In genomic region chr1:109773203-109773899, GRCh38 we compare ENCODE assay signal across 8 cellular contexts. TPM values are rescaled to one million over a fixed set of nuclear protein-coding genes. Genes with fewer than 3 reads are reported as not detected.
DNase-seq lines count a peak whose midpoint lies in the region; ATAC-seq lines count a peak whose summit lies in the region.

No MANE protein-coding gene starts in this region.

- no peaks in the 10 kb centered on the region for H3K27me3 ChIP-seq in GM23248 (replicated peaks; ENCODE audit: insufficient read depth)

- no peaks in the 10 kb centered on the region; the same call in 1 of the 2 replicates for H3F3A ChIP-seq in GM23248 (ENCODE audit: insufficient read depth)

- H3K36me3 ChIP-seq in GM23248 (ENCODE audit: low read depth) = no peaks in the 10 kb centered on the region

- WGBS in GM23248 (ENCODE audit: low coverage in 1 of 2, low lambda C conversion rate in 2 of 2, missing lambda C conversion rate in 2 of 2), 2 experiments = 31 to 36% methylated on average over 15 to 16 of the region's 17 CpGs

- intact Hi-C loops in Right ventricle myocardium superior (cut with DNase I) = loop anchor here (1.0 to 2.0 kb wide), 2 partner anchors 133 to 227 kb away; no protein-coding TSS in a partner anchor

- H3K4me2 ChIP-seq in GM23248 (ENCODE audit: unreplicated experiment) = no peak overlapping the region

- 0 out of 2 replicates have a peak, but pooled peaks cover 9% of the 10 kb centered on the region for H3K4me1 ChIP-seq in GM23248 (ENCODE audit: insufficient read depth)

- no peaks in the 10 kb centered on the region for H3K9me3 Mint-ChIP-seq in activated naive CD4-positive, alpha-beta T cell treated with anti-CD3 and anti-CD28 coated beads, Interleukin-2, amount 50 U/mL, for 72 hours

- DNase-seq in DMS79 treated with DMSO at 0.1 percent for 48 hours (lab: John Stamatoyannopoulos, UW) (peak; percentile 84), GM23248 (peak; percentile 96), NCI-H1092 (lab: John Stamatoyannopoulos, UW) (peak; percentile 79), SKM-1 (lab: John Stamatoyannopoulos, UW; ENCODE audit: unreplicated experiment) (peak; percentile 83), Right ventricle myocardium superior (peak; percentile 88), pulmonary artery endothelial cell (ENCODE audit: low read depth, low spot score) (peak; percentile 63)
- peak; percentile 64 to 68 for DNase-seq in activated naive CD4-positive, alpha-beta T cell treated with anti-CD3 and anti-CD28 coated beads, Interleukin-2, amount 50 U/mL, for 72 hours (ENCODE audit: low spot score in 2 of 2)

- H3K27ac ChIP-seq in GM23248 = no peak overlapping the region

- no peak overlapping the region for H3K4me3 ChIP-seq in GM23248

- H3K79me2 ChIP-seq in GM23248 (ENCODE audit: insufficient read depth) = no peaks in the 10 kb centered on the region

- no peaks in the 10 kb centered on the region for H3K9me3 ChIP-seq in GM23248 (ENCODE audit: low read depth)

- in situ Hi-C loops in GM23248 (cut with MboI) = loop anchor here (5.0 kb wide), 2 partner anchors 214 to 226 kb away; partner anchors contain the start of gene GNAI3

- ATAC-seq in activated naive CD4-positive, alpha-beta T cell treated with anti-CD3 and anti-CD28 coated beads, Interleukin-2, amount 50 U/mL, for 72 hours = peak; percentile 80 to 90
- ATAC-seq in Right ventricle myocardium superior (ENCODE audit: poor library complexity) (peak; percentile 90), GM21360 (IDR thresholded peaks at IDR 0.05; ENCODE audit: unreplicated experiment) (no peak)

- H4K20me1 ChIP-seq in GM23248 (ENCODE audit: insufficient read depth) = no peaks in the 10 kb centered on the region

- no peaks in the 10 kb centered on the region for H3K9me2 ChIP-seq in GM23248 (ENCODE audit: insufficient read depth)

- no peaks in the 10 kb centered on the region for H3K36me3 Mint-ChIP-seq in activated naive CD4-positive, alpha-beta T cell treated with anti-CD3 and anti-CD28 coated beads, Interleukin-2, amount 50 U/mL, for 72 hours

- no peak overlapping the region for H3K9ac ChIP-seq in GM23248

- H3K27ac Mint-ChIP-seq in activated naive CD4-positive, alpha-beta T cell treated with anti-CD3 and anti-CD28 coated beads, Interleukin-2, amount 50 U/mL, for 72 hours = no peak overlapping the region

- peak overlapping the region; percentile 22; the same call in 1 of the 2 replicates for H2AFZ ChIP-seq in GM23248

RNA-seq across cellular contexts. Expression of gene EPS8L3, which starts 9.6 kb away (rescaled TPM):
- not detected in 2 replicates for total RNA-seq in GM23248 (2014; rRNA removed; shearing (Covaris generic))
- not detected in 2 replicates for polyA plus RNA-seq in GM23248 (2016; fragmentation: Nextera tagmentation; extraction: Ambion mirVana)
- total RNA-seq in activated naive CD4-positive, alpha-beta T cell treated with anti-CD3 and anti-CD28 coated beads, Interleukin-2, amount 50 U/mL, for 72 hours = not detected
- total RNA-seq in Right ventricle myocardium superior (not detected), pulmonary artery endothelial cell (0.26 TPM in 1 of 2 replicates, not detected in the other)

RNA-seq across cellular contexts. Expression of gene GSTM3, which starts 32.5 kb away (rescaled TPM):
- total RNA-seq in GM23248 (2014; rRNA removed; shearing (Covaris generic)) = 28.7 and 30.0 TPM in 2 replicates
- 75.2 and 81.0 TPM in 2 replicates for polyA plus RNA-seq in GM23248 (2016; fragmentation: Nextera tagmentation; extraction: Ambion mirVana)
- total RNA-seq in activated naive CD4-positive, alpha-beta T cell treated with anti-CD3 and anti-CD28 coated beads, Interleukin-2, amount 50 U/mL, for 72 hours = 10 to 100 TPM; 39.0 to 41.1 TPM
- total RNA-seq in Right ventricle myocardium superior = 112 TPM
- total RNA-seq in pulmonary artery endothelial cell = 25.0 and 57.0 TPM in 2 replicates
